In the genomic region with DNA sequence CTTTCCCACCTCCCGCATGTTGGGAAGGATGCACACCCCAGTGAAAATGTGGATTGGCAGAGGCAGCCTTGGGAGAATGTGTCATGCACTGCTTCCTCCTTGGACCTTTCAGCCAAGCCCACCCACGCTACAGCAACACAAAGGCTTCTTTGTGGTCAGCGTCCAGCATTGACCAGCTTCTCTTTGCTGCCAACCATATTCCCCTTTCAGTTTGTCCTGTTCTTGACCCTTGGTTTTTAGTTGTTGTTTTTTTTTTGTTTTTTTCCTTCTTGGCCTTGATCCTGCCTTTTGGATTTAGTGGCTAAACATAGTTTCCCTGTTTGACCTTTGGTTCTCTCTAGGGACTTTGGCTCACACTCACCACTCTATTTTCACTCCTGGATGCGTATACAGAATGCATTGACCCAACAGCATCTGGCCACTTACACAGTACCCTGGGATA, we compare ENCODE assay signal across 18 cellular contexts.
DNase-seq lines count a peak whose midpoint lies in the region; ATAC-seq and TF ChIP-seq lines count a peak whose summit lies in the region.
"Had no signal": no experiment of that assay in that cellular context is flagged by ENCODE, and none has a peak within 500 bp of the region (broad histone marks: within the 10 kb centered on the region; RNA-seq: fewer than 3 reads in every experiment).

No MANE protein-coding gene starts in this region.

- DNase-seq in Ammon's horn (ENCODE audit: low spot score) = peak; percentile 57
- DNase-seq in astrocyte of the hippocampus (ENCODE audit: low read depth, low spot score) = peak; percentile 73
- DNase-seq in cardiac septum (ENCODE audit: low spot score) = peak; percentile 81
- DNase-seq in neural crest cell (ENCODE audit: low read depth, low spot score) = peak; percentile 48
- DNase-seq in GM19238 (ENCODE audit: insufficient read length, low spot score) = no peak
- no peak for DNase-seq in activated T-cell treated with anti-CD3 and anti-CD28 coated beads, Interleukin-2, amount 50 U/mL, for 48 hours
- DNase-seq: activated B cell treated with CpG ODN at 0.5 μM for 24 hours; CD8-positive, alpha-beta T cell; effector memory CD8-positive, alpha-beta T cell; EL; islet precursor cell; naive B cell; NCI-H2227 treated with DMSO at 0.1 percent for 48 hours; sigmoid colon; upper lobe of left lung had no signal

- H3K27ac Mint-ChIP-seq in neural crest cell (ENCODE audit: unreplicated experiment) = no peak overlapping the region
- H3K27ac Mint-ChIP-seq: activated B cell treated with CpG ODN at 0.5 μM for 24 hours; CD8-positive, alpha-beta T cell; effector memory CD8-positive, alpha-beta T cell; stimulated activated effector memory CD8-positive, alpha-beta T cell treated with anti-CD3 and anti-CD28 coated beads, Interleukin-12 subunit alpha, Interleukin-12 subunit beta, amount 100 ng/mL, for 72 hours had no signal

- no peak for ATAC-seq in GM19035 (IDR thresholded peaks at IDR 0.05; ENCODE audit: unreplicated experiment)
- no peak for ATAC-seq in GM21423 (IDR thresholded peaks at IDR 0.05; ENCODE audit: unreplicated experiment)
- ATAC-seq: CD8-positive, alpha-beta T cell; effector memory CD8-positive, alpha-beta T cell; stimulated activated effector memory CD8-positive, alpha-beta T cell treated with anti-CD3 and anti-CD28 coated beads, Interleukin-12 subunit alpha, Interleukin-12 subunit beta, amount 100 ng/mL, for 72 hours had no signal

- peaks cover 43% of the 10 kb centered on the region for H3K4me1 Mint-ChIP-seq in neural crest cell
- H3K4me1 Mint-ChIP-seq: activated B cell treated with CpG ODN at 0.5 μM for 24 hours; naive B cell; stimulated activated effector memory CD8-positive, alpha-beta T cell treated with anti-CD3 and anti-CD28 coated beads, Interleukin-12 subunit alpha, Interleukin-12 subunit beta, amount 100 ng/mL, for 72 hours had no signal

- peak overlapping the region; percentile 1 for H3K4me3 Mint-ChIP-seq in neural crest cell
- H3K4me3 Mint-ChIP-seq: activated B cell treated with CpG ODN at 0.5 μM for 24 hours; CD8-positive, alpha-beta T cell; effector memory CD8-positive, alpha-beta T cell; naive B cell; stimulated activated effector memory CD8-positive, alpha-beta T cell treated with anti-CD3 and anti-CD28 coated beads, Interleukin-12 subunit alpha, Interleukin-12 subunit beta, amount 100 ng/mL, for 72 hours had no signal

- H3K27me3 Mint-ChIP-seq in neural crest cell (ENCODE audit: low read depth) = no peaks in the 10 kb centered on the region
- H3K27me3 Mint-ChIP-seq: activated B cell treated with CpG ODN at 0.5 μM for 24 hours; effector memory CD8-positive, alpha-beta T cell had no signal

- intact Hi-C loops in cardiac septum (cut with DNase I) = no loop called here

- peaks cover 4% of the 10 kb centered on the region for H3K36me3 Mint-ChIP-seq in neural crest cell (ENCODE audit: low read depth)
- H3K36me3 Mint-ChIP-seq: CD8-positive, alpha-beta T cell; naive B cell; stimulated activated effector memory CD8-positive, alpha-beta T cell treated with anti-CD3 and anti-CD28 coated beads, Interleukin-12 subunit alpha, Interleukin-12 subunit beta, amount 100 ng/mL, for 72 hours had no signal

- peaks cover 15% of the 10 kb centered on the region for H3K9me3 Mint-ChIP-seq in neural crest cell

- no peak for TF ChIP-seq CTCF in neural crest cell (conservative IDR thresholded peaks at IDR 0.05)

Comparison
In these comparisons a context has a peak if more than half of its experiments do, and no peak if none do; other contexts are left out.
1. DNase-seq: peak in Ammon's horn (single experiment), astrocyte of the hippocampus (single experiment), cardiac septum (single experiment) and neural crest cell (single experiment); none in GM19238 (single experiment) and activated T-cell treated with anti-CD3 and anti-CD28 coated beads, Interleukin-2, amount 50 U/mL, for 48 hours (0 of 2).